30 cellular contexts compared by ENCODE assay signal in the genomic region with DNA sequence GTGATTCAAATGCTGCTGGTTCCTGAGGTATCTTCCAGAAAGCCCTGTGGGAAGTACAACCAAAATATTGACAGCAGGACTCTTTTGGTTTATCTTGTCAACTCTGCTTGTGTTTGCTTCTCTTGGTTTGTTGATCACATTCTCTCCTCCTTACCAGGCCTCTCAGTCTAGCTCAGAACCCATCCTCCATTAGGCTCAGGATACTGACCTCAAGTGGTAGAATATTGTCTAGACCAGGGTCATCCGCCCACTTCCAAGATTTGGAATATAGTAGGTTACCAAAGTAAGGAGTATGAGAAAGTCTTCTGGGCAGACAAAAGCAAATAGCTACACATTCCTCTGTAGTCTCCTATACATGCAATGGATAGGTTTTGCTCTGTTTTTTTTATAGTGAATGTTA. TPM values are rescaled to one million over a fixed set of nuclear protein-coding genes. Genes with fewer than 3 reads are reported as not detected.
"Had no signal": no experiment of that assay in that cellular context is flagged by ENCODE, and none has a peak within 500 bp of the region (broad histone marks: within the 10 kb centered on the region; RNA-seq: fewer than 3 reads in every experiment).

No MANE protein-coding gene starts in this region.

- H3K27ac ChIP-seq: coronary artery, esophagus squamous epithelium, heart right ventricle, lower lobe of right lung, neutrophil, pancreas, stomach, thyroid gland, vagina had no signal

- H3K4me1 ChIP-seq: esophagus squamous epithelium, heart right ventricle, lower lobe of right lung, pancreas, stomach, thyroid gland, vagina had no signal

- H3K4me2 ChIP-seq: smooth muscle cell had no signal

- H3K36me3 ChIP-seq: esophagus squamous epithelium, heart right ventricle, lower lobe of right lung, neutrophil, pancreas, stomach, thyroid gland, vagina had no signal

- FAIRE-seq: endometrium, keratinocyte, pancreas had no signal

- ATAC-seq: heart right ventricle; left ventricle myocardium superior; lower lobe of right lung; natural killer cell; pancreas; sciatic nerve; stimulated activated effector memory CD8-positive, alpha-beta T cell treated with anti-CD3 and anti-CD28 coated beads, Interleukin-12 subunit alpha, Interleukin-12 subunit beta, amount 100 ng/mL, for 72 hours had no signal

- H3K4me3 ChIP-seq: coronary artery, esophagus squamous epithelium, heart right ventricle, lower lobe of right lung, pancreas, smooth muscle cell, stomach, thyroid gland, vagina had no signal

- H3K27me3 ChIP-seq: esophagus squamous epithelium, heart right ventricle, neutrophil, pancreas, stomach, thyroid gland, vagina had no signal

- H3K9me3 ChIP-seq: lower lobe of right lung, neutrophil, pancreas, thyroid gland, vagina had no signal

- DNase-seq: dermis blood vessel endothelial cell; effector memory CD4-positive, alpha-beta T cell; erythroblast; esophagus squamous epithelium; foreskin melanocyte; glutamatergic neuron; heart right ventricle; hippocampal formation; left ventricle myocardium superior; lower lobe of right lung; natural killer cell; pancreas; stimulated activated CD4-positive, alpha-beta T cell treated with anti-CD3 and anti-CD28 coated beads, Interleukin-12 subunit alpha, Interleukin-12 subunit beta, amount 100 ng/mL, for 4 hours; stimulated activated CD4-positive, alpha-beta T cell treated with anti-CD3 and anti-CD28 coated beads, Interleukin-2, amount 100 ng/mL, for 24 hours; stimulated activated CD4-positive, alpha-beta T cell treated with anti-CD3 and anti-CD28 coated beads, Interleukin-4, amount 100 ng/mL, for 24 hours; stimulated activated naive CD4-positive, alpha-beta T cell treated with Interleukin-2 at 50 U/mL for 16 hours; stomach; thyroid gland; trophoblast cell had no signal

RNA-seq across cellular contexts. Expression of gene XIRP2, which starts 56.6 kb away (rescaled TPM):
- total RNA-seq: dermis blood vessel endothelial cell, omental fat pad, smooth muscle cell, subcutaneous adipose tissue, vagina had no signal
- polyA plus RNA-seq: neural cell, smooth muscle cell had no signal
